In the genomic region with DNA sequence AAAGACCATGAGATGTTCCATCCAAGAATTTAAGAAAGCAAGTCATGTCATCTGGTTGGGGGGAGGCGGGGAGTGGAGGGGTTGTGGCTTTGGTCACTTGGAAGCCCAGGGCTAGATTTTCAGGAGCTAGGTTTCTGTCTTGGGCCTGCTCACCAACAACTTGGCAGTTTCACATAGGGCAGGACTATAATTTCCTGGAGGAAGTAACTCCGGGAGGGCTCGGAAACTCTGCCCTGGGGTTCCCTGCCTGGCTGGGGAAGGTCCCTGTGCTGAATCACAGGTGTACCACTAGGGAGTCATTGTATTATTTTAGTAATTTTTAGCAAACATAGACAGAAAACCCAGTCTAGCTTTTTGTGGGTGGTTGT, we compare ENCODE assay signal across 14 cellular contexts.
A peak's percentile ranks its signal among the peaks of the same experiment; 100 is the strongest.
DNase-seq lines count a peak whose midpoint lies in the region; ATAC-seq and TF ChIP-seq lines count a peak whose summit lies in the region.
"Had no signal": no experiment of that assay in that cellular context is flagged by ENCODE, and none has a peak within 500 bp of the region (broad histone marks: within the 10 kb centered on the region; RNA-seq: fewer than 3 reads in every experiment).

No MANE protein-coding gene starts in this region.

- peak; percentile 7 for DNase-seq in activated CD8-positive, alpha-beta T cell treated with anti-CD3 and anti-CD28 coated beads, Interleukin-2, amount 10 ng/mL, durations not matched to agents 7 days and 5 days
- no peak for DNase-seq in activated CD8-positive, alpha-beta T cell treated with anti-CD3 and anti-CD28 coated beads for 36 hours
- DNase-seq in colonic mucosa (peak; percentile 5), mucosa of gallbladder (ENCODE audit: low spot score) (peak; percentile 6), type B pancreatic cell (ENCODE audit: extremely low spot score, unreplicated experiment) (peak; percentile 25), occipital lobe (lab: John Stamatoyannopoulos, UW) (no peak)
- DNase-seq: ACHN; CD4-positive, CD25-positive, alpha-beta regulatory T cell; DMS 273 treated with DMSO at 0.1 percent for 48 hours had no signal

- TF ChIP-seq CTCF in activated CD8-positive, alpha-beta T cell treated with anti-CD3 and anti-CD28 coated beads for 36 hours (IDR thresholded peaks at IDR 0.05), result no peak
- TF ChIP-seq CTCF in colonic mucosa (IDR thresholded peaks at IDR 0.05), result no peak
- no peak for TF ChIP-seq CTCF in type B pancreatic cell (conservative IDR thresholded peaks at IDR 0.05)

- intact Hi-C loops in activated CD8-positive, alpha-beta T cell treated with anti-CD3 and anti-CD28 coated beads for 36 hours (cut with micrococcal nuclease), result no loop called here
- intact Hi-C loops in colonic mucosa (cut with DNase I), result no loop called here

- H3K9ac ChIP-seq in colonic mucosa (ENCODE audit: low read depth in 2 of 2, low read length in 2 of 2), result no peak overlapping the region
- H3K9ac ChIP-seq: BLaER1 treated with 17β-estradiol and CSF1 and Interleukin-3, amounts not matched to agents 10 nM and 100 nM had no signal

- H3K4me1 ChIP-seq in colonic mucosa, result no peaks in the 10 kb centered on the region

- H3K27ac Mint-ChIP-seq in activated CD8-positive, alpha-beta T cell treated with anti-CD3 and anti-CD28 coated beads, Interleukin-2, amount 10 ng/mL, durations not matched to agents 7 days and 5 days, result no peak overlapping the region
- H3K27ac Mint-ChIP-seq in activated CD8-positive, alpha-beta T cell treated with anti-CD3 and anti-CD28 coated beads for 36 hours, result no peak overlapping the region
- no peak overlapping the region for H3K27ac Mint-ChIP-seq in type B pancreatic cell
- H3K27ac Mint-ChIP-seq: CD4-positive, CD25-positive, alpha-beta regulatory T cell; GM23338 had no signal

- no peak overlapping the region for H3K4me3 Mint-ChIP-seq in activated CD8-positive, alpha-beta T cell treated with anti-CD3 and anti-CD28 coated beads, Interleukin-2, amount 10 ng/mL, durations not matched to agents 7 days and 5 days
- H3K4me3 Mint-ChIP-seq in activated CD8-positive, alpha-beta T cell treated with anti-CD3 and anti-CD28 coated beads for 36 hours, result no peak overlapping the region
- no peak overlapping the region for H3K4me3 Mint-ChIP-seq in type B pancreatic cell
- H3K4me3 Mint-ChIP-seq: CD4-positive, CD25-positive, alpha-beta regulatory T cell; GM23338 had no signal

- no peaks in the 10 kb centered on the region for H3K9me3 Mint-ChIP-seq in activated CD8-positive, alpha-beta T cell treated with anti-CD3 and anti-CD28 coated beads, Interleukin-2, amount 10 ng/mL, durations not matched to agents 7 days and 5 days (ENCODE audit: insufficient read depth)
- H3K9me3 Mint-ChIP-seq in activated CD8-positive, alpha-beta T cell treated with anti-CD3 and anti-CD28 coated beads for 36 hours, result no peaks in the 10 kb centered on the region
- no peaks in the 10 kb centered on the region for H3K9me3 Mint-ChIP-seq in type B pancreatic cell
- H3K9me3 Mint-ChIP-seq: GM23338 had no signal

- no peaks in the 10 kb centered on the region for H3K36me3 ChIP-seq in colonic mucosa
- H3K36me3 ChIP-seq: BLaER1 treated with 17β-estradiol and CSF1 and Interleukin-3, amounts not matched to agents 10 nM and 100 nM had no signal

- no peaks in the 10 kb centered on the region for H3K27me3 ChIP-seq in colonic mucosa
- H3K27me3 ChIP-seq: BLaER1 treated with 17β-estradiol and CSF1 and Interleukin-3, amounts not matched to agents 10 nM and 100 nM had no signal

- no peak overlapping the region for H3K27ac ChIP-seq in colonic mucosa
- H3K27ac ChIP-seq: BLaER1 treated with 17β-estradiol and CSF1 and Interleukin-3, amounts not matched to agents 10 nM and 100 nM; HL-60 had no signal

- no peak for ATAC-seq in activated CD8-positive, alpha-beta T cell treated with anti-CD3 and anti-CD28 coated beads, Interleukin-2, amount 10 ng/mL, durations not matched to agents 7 days and 5 days
- ATAC-seq in activated CD8-positive, alpha-beta T cell treated with anti-CD3 and anti-CD28 coated beads for 36 hours, result no peak
- no peak for ATAC-seq in HG03354 (IDR thresholded peaks at IDR 0.05; ENCODE audit: poor library complexity, severe bottlenecking, unreplicated experiment)
- ATAC-seq in GM21825 (IDR thresholded peaks at IDR 0.05; ENCODE audit: unreplicated experiment), result no peak
- ATAC-seq: GM23338 had no signal

- no peaks in the 10 kb centered on the region for H3K4me1 Mint-ChIP-seq in activated CD8-positive, alpha-beta T cell treated with anti-CD3 and anti-CD28 coated beads, Interleukin-2, amount 10 ng/mL, durations not matched to agents 7 days and 5 days (ENCODE audit: low read depth)
- no peaks in the 10 kb centered on the region for H3K4me1 Mint-ChIP-seq in activated CD8-positive, alpha-beta T cell treated with anti-CD3 and anti-CD28 coated beads for 36 hours (ENCODE audit: low read depth)
- H3K4me1 Mint-ChIP-seq in type B pancreatic cell (ENCODE audit: unreplicated experiment), result no peaks in the 10 kb centered on the region
- H3K4me1 Mint-ChIP-seq: CD4-positive, CD25-positive, alpha-beta regulatory T cell had no signal

- no peaks in the 10 kb centered on the region for H3K9me3 ChIP-seq in colonic mucosa
- H3K9me3 ChIP-seq: BLaER1 treated with 17β-estradiol and CSF1 and Interleukin-3, amounts not matched to agents 10 nM and 100 nM had no signal

- POLR2A ChIA-PET in activated CD8-positive, alpha-beta T cell treated with anti-CD3 and anti-CD28 coated beads, Interleukin-2, amount 10 ng/mL, durations not matched to agents 7 days and 5 days (lab: Charles Lee), result no interaction called here
- POLR2A ChIA-PET in activated CD8-positive, alpha-beta T cell treated with anti-CD3 and anti-CD28 coated beads for 36 hours (lab: Charles Lee), result no interaction called here

- H3K36me3 Mint-ChIP-seq in activated CD8-positive, alpha-beta T cell treated with anti-CD3 and anti-CD28 coated beads, Interleukin-2, amount 10 ng/mL, durations not matched to agents 7 days and 5 days (ENCODE audit: low read depth), result no peaks in the 10 kb centered on the region
- no peaks in the 10 kb centered on the region for H3K36me3 Mint-ChIP-seq in activated CD8-positive, alpha-beta T cell treated with anti-CD3 and anti-CD28 coated beads for 36 hours (ENCODE audit: low read depth)
- H3K36me3 Mint-ChIP-seq in type B pancreatic cell, result no peaks in the 10 kb centered on the region
- H3K36me3 Mint-ChIP-seq: CD4-positive, CD25-positive, alpha-beta regulatory T cell had no signal

- CTCF ChIA-PET in activated CD8-positive, alpha-beta T cell treated with anti-CD3 and anti-CD28 coated beads, Interleukin-2, amount 10 ng/mL, durations not matched to agents 7 days and 5 days (lab: Charles Lee), result no interaction called here
- CTCF ChIA-PET in activated CD8-positive, alpha-beta T cell treated with anti-CD3 and anti-CD28 coated beads for 36 hours (lab: Charles Lee), result no interaction called here

- peaks cover 1% of the 10 kb centered on the region for H3K27me3 Mint-ChIP-seq in activated CD8-positive, alpha-beta T cell treated with anti-CD3 and anti-CD28 coated beads, Interleukin-2, amount 10 ng/mL, durations not matched to agents 7 days and 5 days (ENCODE audit: low read depth)
- H3K27me3 Mint-ChIP-seq in activated CD8-positive, alpha-beta T cell treated with anti-CD3 and anti-CD28 coated beads for 36 hours, result peaks cover 3% of the 10 kb centered on the region
- H3K27me3 Mint-ChIP-seq in type B pancreatic cell, result peaks cover 10% of the 10 kb centered on the region

- H3K4me3 ChIP-seq in colonic mucosa, result no peak overlapping the region
- H3K4me3 ChIP-seq: BLaER1 treated with 17β-estradiol and CSF1 and Interleukin-3, amounts not matched to agents 10 nM and 100 nM; GM23338 had no signal

Comparison
In these comparisons a context has a peak if more than half of its experiments do, and no peak if none do; other contexts are left out.
1. DNase-seq: peak in activated CD8-positive, alpha-beta T cell treated with anti-CD3 and anti-CD28 coated beads, Interleukin-2, amount 10 ng/mL, durations not matched to agents 7 days and 5 days (single experiment), colonic mucosa (single experiment), mucosa of gallbladder (single experiment) and type B pancreatic cell (single experiment); none in activated CD8-positive, alpha-beta T cell treated with anti-CD3 and anti-CD28 coated beads for 36 hours (single experiment) and occipital lobe (single experiment).